In the genomic region with DNA sequence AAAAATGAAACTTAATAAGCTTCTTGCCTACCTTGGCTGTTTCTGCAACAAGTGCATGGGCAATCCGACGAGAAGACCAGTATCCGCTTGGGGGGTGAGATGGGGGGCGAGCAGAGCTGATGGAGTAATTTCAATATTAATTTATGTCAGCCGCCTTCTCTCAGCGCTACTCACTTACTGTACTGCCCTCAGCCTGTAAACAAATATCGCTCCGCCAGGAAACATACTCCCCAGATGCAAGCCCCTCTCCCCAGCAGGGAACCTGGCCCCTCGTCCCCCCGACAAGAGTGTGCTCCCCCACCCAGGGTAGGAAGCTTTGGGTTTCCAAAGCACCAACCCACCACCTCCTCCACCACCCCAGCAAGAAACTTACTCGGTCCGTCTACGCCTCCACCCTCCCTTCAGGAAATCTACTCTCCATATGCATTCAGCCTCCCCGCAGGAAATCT, we compare ENCODE assay signal across 1 cellular context.
TF ChIP-seq lines count a peak whose summit lies in the region.

No MANE protein-coding gene starts in this region.

TF ChIP-seq in SK-N-SH treated with all-trans-retinoic acid at 6 μM for 48 hours, 23 proteins besides CTCF, POLR2A, EP300 and RAD21 (continued from another document):
- TF ChIP-seq, protein P1, sequence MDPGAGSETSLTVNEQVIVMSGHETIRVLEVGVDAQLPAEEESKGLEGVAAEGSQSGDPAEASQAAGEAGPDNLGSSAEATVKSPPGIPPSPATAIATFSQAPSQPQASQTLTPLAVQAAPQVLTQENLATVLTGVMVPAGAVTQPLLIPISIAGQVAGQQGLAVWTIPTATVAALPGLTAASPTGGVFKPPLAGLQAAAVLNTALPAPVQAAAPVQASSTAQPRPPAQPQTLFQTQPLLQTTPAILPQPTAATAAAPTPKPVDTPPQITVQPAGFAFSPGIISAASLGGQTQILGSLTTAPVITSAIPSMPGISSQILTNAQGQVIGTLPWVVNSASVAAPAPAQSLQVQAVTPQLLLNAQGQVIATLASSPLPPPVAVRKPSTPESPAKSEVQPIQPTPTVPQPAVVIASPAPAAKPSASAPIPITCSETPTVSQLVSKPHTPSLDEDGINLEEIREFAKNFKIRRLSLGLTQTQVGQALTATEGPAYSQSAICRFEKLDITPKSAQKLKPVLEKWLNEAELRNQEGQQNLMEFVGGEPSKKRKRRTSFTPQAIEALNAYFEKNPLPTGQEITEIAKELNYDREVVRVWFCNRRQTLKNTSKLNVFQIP (CRISPR knock-in tag; IDR thresholded peaks at IDR 0.05; ENCODE audit: borderline replicate concordance, low read depth), result no peak
- TF ChIP-seq ZC3H10 (CRISPR knock-in tag; IDR thresholded peaks at IDR 0.05) (no peak), GLIS3 (CRISPR knock-in tag; IDR thresholded peaks at IDR 0.05) (no peak), BACH2 (CRISPR knock-in tag; IDR thresholded peaks at IDR 0.05; ENCODE audit: borderline replicate concordance) (no peak), ZFP3 (CRISPR knock-in tag; IDR thresholded peaks at IDR 0.05) (no peak), SNAI2 (CRISPR knock-in tag; IDR thresholded peaks at IDR 0.05) (no peak), ZFP30 (CRISPR knock-in tag; IDR thresholded peaks at IDR 0.05) (no peak), ZNF8 (CRISPR knock-in tag; IDR thresholded peaks at IDR 0.05) (no peak), PATZ1 (CRISPR knock-in tag; IDR thresholded peaks at IDR 0.05; ENCODE audit: borderline replicate concordance) (no peak), CSDC2 (CRISPR knock-in tag; IDR thresholded peaks at IDR 0.05) (no peak), TCF4 (CRISPR knock-in tag; IDR thresholded peaks at IDR 0.05; ENCODE audit: borderline replicate concordance) (no peak), TOX (CRISPR knock-in tag; IDR thresholded peaks at IDR 0.05; ENCODE audit: borderline replicate concordance) (no peak), OSR1 (CRISPR knock-in tag; IDR thresholded peaks at IDR 0.05) (no peak), TSHZ2 (CRISPR knock-in tag; IDR thresholded peaks at IDR 0.05) (no peak), ZNF70 (CRISPR knock-in tag; IDR thresholded peaks at IDR 0.05) (no peak)
TF ChIP-seq in SK-N-SH treated with all-trans-retinoic acid at 6 μM for 48 hours: peak in this region for 0.
